8 cellular contexts compared by ENCODE assay signal in the genomic region with DNA sequence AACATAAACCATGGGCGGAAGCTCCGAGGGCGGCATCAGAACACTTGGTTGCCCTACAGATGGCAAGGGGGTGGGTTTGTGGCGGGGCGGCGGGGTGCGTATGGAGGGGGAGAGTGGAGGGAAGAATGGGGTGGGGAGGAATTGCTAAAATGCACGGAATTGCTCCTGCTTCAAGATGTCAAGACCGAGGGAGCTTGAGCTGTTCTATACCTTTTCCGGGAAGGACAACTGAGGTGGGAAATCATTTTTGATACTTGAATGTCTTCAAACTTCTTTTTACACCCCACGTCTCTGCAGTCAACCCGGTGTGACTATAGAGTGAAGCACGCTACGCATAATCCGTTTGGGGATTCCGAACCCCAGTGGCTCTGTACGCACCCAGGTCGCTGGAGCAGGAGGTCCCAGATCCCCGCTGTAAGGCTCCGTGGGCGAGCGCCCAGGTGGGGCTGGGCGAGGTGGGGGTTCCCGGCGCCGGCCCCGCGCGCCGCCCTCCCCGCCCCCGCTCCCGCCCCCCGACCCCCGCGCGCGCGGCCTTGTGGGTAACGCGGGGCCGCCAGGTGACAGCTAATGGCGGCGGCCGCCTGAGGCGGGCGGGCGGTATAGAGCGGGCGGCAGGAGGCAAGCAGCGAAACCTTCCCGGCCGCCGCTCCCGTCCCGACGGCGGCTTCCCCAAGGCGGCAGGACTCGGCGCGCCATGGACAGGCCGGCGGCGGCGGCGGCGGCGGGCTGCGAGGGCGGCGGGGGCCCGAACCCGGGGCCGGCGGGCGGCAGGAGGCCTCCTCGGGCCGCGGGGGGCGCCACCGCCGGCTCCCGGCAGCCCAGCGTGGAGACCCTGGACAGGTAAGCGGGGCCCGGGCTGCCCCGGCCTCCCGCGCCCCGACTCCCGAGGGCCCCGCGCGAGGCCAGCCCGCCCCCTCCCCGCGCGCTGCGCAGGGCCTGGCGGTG. TPM values are rescaled to one million over a fixed set of nuclear protein-coding genes. Genes with fewer than 3 reads are reported as not detected.
DNase-seq lines count a peak whose midpoint lies in the region; ATAC-seq and TF ChIP-seq lines count a peak whose summit lies in the region.

A gene (plus strand): TSS at position 560 of the 945 bp plus-strand sequence. CDS start 135 bp downstream, at position 695.

- WGBS in gastroesophageal sphincter (ENCODE audit: low coverage in 1 of 2), 2 donors = 37% methylated on average over 7 of the region's 101 CpGs; no CpG with 5 or more reads in 1 of the 2 donors

- TF ChIP-seq POLR2A in gastroesophageal sphincter (IDR thresholded peaks at IDR 0.05) = peak; percentile 25 to 35

- H3K9me3 ChIP-seq in gastroesophageal sphincter (no peaks in the 10 kb centered on the region), osteoblast (ENCODE audit: low read depth, low read length) (peaks cover 14% of the 10 kb centered on the region)

- H3K4me2 ChIP-seq in osteoblast (ENCODE audit: insufficient read depth, low read length) = peak within 1 kb of the TSS; percentile 85

- no peak for TF ChIP-seq EP300 in gastroesophageal sphincter (IDR thresholded peaks at IDR 0.05)

- peak within 1 kb of the TSS; percentile 69 for H2AFZ ChIP-seq in osteoblast (ENCODE audit: low read length)

- TF ChIP-seq CTCF in gastroesophageal sphincter (IDR thresholded peaks at IDR 0.05) = no peak
- TF ChIP-seq CTCF in osteoblast (IDR thresholded peaks at IDR 0.05; ENCODE audit: extremely low read depth, low read depth, low read length) = no peak

- peak; percentile 45 for ATAC-seq in HG02943 (IDR thresholded peaks at IDR 0.05; ENCODE audit: low read depth, unreplicated experiment)
- peak; percentile 73 for ATAC-seq in gastroesophageal sphincter

- no peaks in the 10 kb centered on the region for H3K36me3 ChIP-seq in gastroesophageal sphincter
- H3K36me3 ChIP-seq in osteoblast (ENCODE audit: insufficient read depth, low read length) = no peaks in the 10 kb centered on the region

- H3K27ac ChIP-seq in gastroesophageal sphincter = peak within 1 kb of the TSS; percentile 81 to 93 (median 84)
- peak within 1 kb of the TSS; percentile 90 for H3K27ac ChIP-seq in osteoblast (ENCODE audit: low read depth, low read length)

- no peaks in the 10 kb centered on the region for H4K20me1 ChIP-seq in osteoblast (ENCODE audit: insufficient read depth, low read length)

- no peaks in the 10 kb centered on the region for H3K27me3 ChIP-seq in gastroesophageal sphincter
- H3K27me3 ChIP-seq in osteoblast (ENCODE audit: insufficient read depth, low read length) = no peaks in the 10 kb centered on the region

- H3K4me1 ChIP-seq in gastroesophageal sphincter (peaks cover 0 to 29% (median 5%) of the 10 kb centered on the region in 3 donors), osteoblast (ENCODE audit: insufficient read depth, low read length) (peaks cover 21% of the 10 kb centered on the region)

- peaks cover 32% of the 10 kb centered on the region for H3K79me2 ChIP-seq in osteoblast (ENCODE audit: insufficient read depth, low read length)

- DNase-seq in NCI-H524 (lab: John Stamatoyannopoulos, UW) = peak; percentile 34 to 52
- DNase-seq in NCI-H524 treated with DMSO at 0.1 percent for 48 hours (lab: John Stamatoyannopoulos, UW) = no peak
- peak; percentile 19 for DNase-seq in NCI-H748 treated with DMSO at 0.1 percent for 48 hours (lab: John Stamatoyannopoulos, UW)
- peak; percentile 49 for DNase-seq in activated effector memory CD4-positive, alpha-beta T cell treated with Interleukin-2 at 50 U/mL for 16 hours
- DNase-seq in osteoblast (ENCODE audit: insufficient read length, low spot score, missing footprints) = peak; percentile 88
- DNase-seq in NCI-H187 treated with DMSO at 0.1 percent for 48 hours (lab: John Stamatoyannopoulos, UW) = no peak

- H3K4me3 ChIP-seq in gastroesophageal sphincter = peak within 1 kb of the TSS; percentile 67 to 98
- peak within 1 kb of the TSS; percentile 75 for H3K4me3 ChIP-seq in osteoblast (ENCODE audit: insufficient read depth, low read length)

RNA-seq across cellular contexts. Expression of the gene that starts here (rescaled TPM):
- total RNA-seq in gastroesophageal sphincter = 10 to 100 TPM; 17.3 to 26.1 (median 21.5) TPM
- total RNA-seq in osteoblast = 16.5 and 17.0 TPM in 2 replicates

Comparison
In these comparisons a context has a peak if more than half of its experiments do, and no peak if none do; other contexts are left out.
1. DNase-seq: peak in NCI-H524 (2 of 2), NCI-H748 treated with DMSO at 0.1 percent for 48 hours (single experiment), activated effector memory CD4-positive, alpha-beta T cell treated with Interleukin-2 at 50 U/mL for 16 hours (single experiment) and osteoblast (single experiment); none in NCI-H524 treated with DMSO at 0.1 percent for 48 hours (single experiment) and NCI-H187 treated with DMSO at 0.1 percent for 48 hours (single experiment).